In genomic region chr7:87709258-87709657, GRCh38 we compare ENCODE assay signal across 2 cellular contexts.
TF ChIP-seq lines count a peak whose summit lies in the region.

No MANE protein-coding gene starts in this region.

TF ChIP-seq in GM23338, 12 proteins besides CTCF, POLR2A, EP300 and RAD21 (continued from another document):
- TF ChIP-seq ZNF462 (CRISPR knock-in tag; IDR thresholded peaks at IDR 0.05) (no peak), ZNF114 (CRISPR knock-in tag; IDR thresholded peaks at IDR 0.05) (no peak), STAT1 (IDR thresholded peaks at IDR 0.05; ENCODE audit: unreplicated experiment) (no peak), NANOG (IDR thresholded peaks at IDR 0.05; ENCODE audit: borderline replicate concordance) (no peak), POLR2AphosphoS5 (IDR thresholded peaks at IDR 0.05; ENCODE audit: low read depth) (no peak), ZNF331 (CRISPR knock-in tag; IDR thresholded peaks at IDR 0.05; ENCODE audit: low read depth) (no peak)

TF ChIP-seq in endothelial cell of umbilical vein, 7 proteins besides CTCF, POLR2A, EP300 and RAD21 (continued from another document):
- TF ChIP-seq MAX (IDR thresholded peaks at IDR 0.05; ENCODE audit: insufficient read depth, insufficient read length) (no peak), JUN (IDR thresholded peaks at IDR 0.05; ENCODE audit: borderline replicate concordance, insufficient read depth, insufficient read length, low read depth) (no peak), MYC (IDR thresholded peaks at IDR 0.05; ENCODE audit: low read depth, low read length) (no peak), EZH2 (IDR thresholded peaks at IDR 0.05; ENCODE audit: borderline replicate concordance, low read depth, low read length, severe bottlenecking) (no peak), GATA2 (IDR thresholded peaks at IDR 0.05; ENCODE audit: insufficient read depth, insufficient read length, low read depth, low read length) (no peak)
TF ChIP-seq in endothelial cell of umbilical vein: peak in this region for 0.
